In genomic region chr2:31944828-31945571, GRCh38 we compare ENCODE assay signal across 32 cellular contexts.
A peak's percentile ranks its signal among the peaks of the same experiment; 100 is the strongest.
DNase-seq lines count a peak whose midpoint lies in the region; ATAC-seq and TF ChIP-seq lines count a peak whose summit lies in the region.
"Had no signal": no experiment of that assay in that cellular context is flagged by ENCODE, and none has a peak within 500 bp of the region (broad histone marks: within the 10 kb centered on the region; RNA-seq: fewer than 3 reads in every experiment).

No MANE protein-coding gene starts in this region.

- no peak overlapping the region for H3K27ac ChIP-seq in CD4-positive, CD25-positive, alpha-beta regulatory T cell (ENCODE audit: insufficient read depth, low read length, poor library complexity, severe bottlenecking)
- H3K27ac ChIP-seq: ascending aorta, gastrocnemius medialis, prostate gland, sigmoid colon, thoracic aorta, uterus had no signal

- no peak for TF ChIP-seq CTCF in omental fat pad (IDR thresholded peaks at IDR 0.05)
- TF ChIP-seq CTCF in foreskin fibroblast (IDR thresholded peaks at IDR 0.05; ENCODE audit: low read depth, low read length) = no peak

- H3K4me3 Mint-ChIP-seq in activated CD4-positive, alpha-beta T cell treated with anti-CD3 and anti-CD28 coated beads, Interleukin-2, amount 10 ng/mL, durations not matched to agents 24 days and 14 days = no peak overlapping the region
- peak overlapping the region in 1 of 4 donors; percentile 9 for H3K4me3 Mint-ChIP-seq in CD4-positive, CD25-positive, alpha-beta regulatory T cell
- no peak overlapping the region for H3K4me3 Mint-ChIP-seq in T-helper 17 cell
- H3K4me3 Mint-ChIP-seq: activated naive CD8-positive, alpha-beta T cell; activated T-cell treated with anti-CD3 and anti-CD28 coated beads, Interleukin-2, amount 50 U/mL, for 4 hours; CD8-positive, alpha-beta memory T cell; endodermal cell; memory B cell; neural crest cell had no signal

- H3K27me3 ChIP-seq in CD4-positive, CD25-positive, alpha-beta regulatory T cell (ENCODE audit: control insufficient read depth, insufficient read depth, low read length) = no peaks in the 10 kb centered on the region
- H3K27me3 ChIP-seq: ascending aorta, gastrocnemius medialis, sigmoid colon, uterus had no signal

- H3K36me3 ChIP-seq in CD4-positive, CD25-positive, alpha-beta regulatory T cell (ENCODE audit: control insufficient read depth, insufficient read depth, low read length) = peaks cover 18% of the 10 kb centered on the region
- H3K36me3 ChIP-seq: prostate gland, uterus had no signal

- no peak overlapping the region for H3K4me3 ChIP-seq in CD4-positive, CD25-positive, alpha-beta regulatory T cell (ENCODE audit: low read depth, low read length)
- no peak overlapping the region for H3K4me3 ChIP-seq in foreskin fibroblast (ENCODE audit: low read depth in 1 of 2, low read length in 2 of 2)
- H3K4me3 ChIP-seq: ascending aorta, gastrocnemius medialis, prostate gland, sigmoid colon, thoracic aorta, uterus had no signal

- no peaks in the 10 kb centered on the region for H3K9me3 ChIP-seq in CD4-positive, CD25-positive, alpha-beta regulatory T cell (ENCODE audit: control insufficient read depth in 2 of 2, low read length in 2 of 2)
- no peaks in the 10 kb centered on the region for H3K9me3 ChIP-seq in T-helper 17 cell (ENCODE audit: control insufficient read depth, low read length, poor library complexity, severe bottlenecking)
- H3K9me3 ChIP-seq: ascending aorta, gastrocnemius medialis, prostate gland, sigmoid colon, thoracic aorta, uterus had no signal

- H3K4me1 Mint-ChIP-seq in activated CD4-positive, alpha-beta T cell treated with anti-CD3 and anti-CD28 coated beads, Interleukin-2, amount 10 ng/mL, durations not matched to agents 24 days and 14 days = peaks cover 31% of the 10 kb centered on the region
- peaks cover 36 to 59% (median 49%) of the 10 kb centered on the region in 4 donors for H3K4me1 Mint-ChIP-seq in CD4-positive, CD25-positive, alpha-beta regulatory T cell
- H3K4me1 Mint-ChIP-seq in T-helper 17 cell = peaks cover 35% of the 10 kb centered on the region
- H3K4me1 Mint-ChIP-seq: neural crest cell had no signal

- H3K27me3 Mint-ChIP-seq in activated CD4-positive, alpha-beta T cell treated with anti-CD3 and anti-CD28 coated beads, Interleukin-2, amount 10 ng/mL, durations not matched to agents 24 days and 14 days = no peaks in the 10 kb centered on the region
- H3K27me3 Mint-ChIP-seq in CD4-positive, CD25-positive, alpha-beta regulatory T cell = no peaks in the 10 kb centered on the region
- no peaks in the 10 kb centered on the region for H3K27me3 Mint-ChIP-seq in T-helper 17 cell
- H3K27me3 Mint-ChIP-seq: activated naive CD8-positive, alpha-beta T cell; CD8-positive, alpha-beta memory T cell; IgD-negative memory B cell; memory B cell had no signal

- DNase-seq in activated CD4-positive, alpha-beta T cell treated with anti-CD3 and anti-CD28 coated beads, Interleukin-2, amount 10 ng/mL, durations not matched to agents 24 days and 14 days = no peak
- DNase-seq in activated CD4-positive, alpha-beta T cell treated with anti-CD3 and anti-CD28 coated beads, Interleukin-2, amount 50 U/mL, for 4 hours = no peak
- no peak for DNase-seq in CD4-positive, CD25-positive, alpha-beta regulatory T cell
- DNase-seq in T-helper 17 cell (no peak), omental fat pad (ENCODE audit: low spot score) (no peak), Kasumi-1 (lab: John Stamatoyannopoulos, UW) (no peak), foreskin fibroblast (no peak)
- DNase-seq: activated CD8-positive, alpha-beta memory T cell treated with anti-CD3 and anti-CD28 coated beads for 24 hours; activated T-cell treated with anti-CD3 and anti-CD28 coated beads, Interleukin-2, amount 50 U/mL, for 4 hours; CD8-positive, alpha-beta memory T cell; cortex of kidney; DMS153; endodermal cell; gastrocnemius medialis; H7; hippocampal formation; NCI-H2029; NCI-H69; SHP77; sigmoid colon; stimulated activated CD4-positive, alpha-beta T cell treated with anti-CD3 and anti-CD28 coated beads, Interleukin-15, amount 100 ng/mL, for 24 hours; stimulated activated naive CD4-positive, alpha-beta T cell treated with Interleukin-2 at 50 U/mL for 16 hours; uterus had no signal

- H3K9me3 Mint-ChIP-seq in activated CD4-positive, alpha-beta T cell treated with anti-CD3 and anti-CD28 coated beads, Interleukin-2, amount 10 ng/mL, durations not matched to agents 24 days and 14 days = no peaks in the 10 kb centered on the region
- peaks cover 0 to 2% (median 0%) of the 10 kb centered on the region in 7 donors for H3K9me3 Mint-ChIP-seq in CD4-positive, CD25-positive, alpha-beta regulatory T cell
- H3K9me3 Mint-ChIP-seq: activated T-cell treated with anti-CD3 and anti-CD28 coated beads, Interleukin-2, amount 50 U/mL, for 4 hours; CD8-positive, alpha-beta memory T cell; endodermal cell; IgD-negative memory B cell; memory B cell; neural crest cell had no signal

- intact Hi-C loops in activated CD4-positive, alpha-beta T cell treated with anti-CD3 and anti-CD28 coated beads, Interleukin-2, amount 10 ng/mL, durations not matched to agents 24 days and 14 days (cut with micrococcal nuclease) = no loop called here

- H3K36me3 Mint-ChIP-seq in activated CD4-positive, alpha-beta T cell treated with anti-CD3 and anti-CD28 coated beads, Interleukin-2, amount 10 ng/mL, durations not matched to agents 24 days and 14 days (ENCODE audit: low read depth) = peaks cover 9% of the 10 kb centered on the region
- H3K36me3 Mint-ChIP-seq in CD4-positive, CD25-positive, alpha-beta regulatory T cell = peaks cover 19% of the 10 kb centered on the region
- peaks cover 3% of the 10 kb centered on the region for H3K36me3 Mint-ChIP-seq in T-helper 17 cell (ENCODE audit: low read depth)

- peaks cover 21% of the 10 kb centered on the region for H3K4me1 ChIP-seq in CD4-positive, CD25-positive, alpha-beta regulatory T cell (ENCODE audit: control insufficient read depth, insufficient read depth, low read length, poor library complexity, severe bottlenecking)
- H3K4me1 ChIP-seq: ascending aorta, prostate gland, sigmoid colon, uterus had no signal

- no peak for ATAC-seq in CD4-positive, CD25-positive, alpha-beta regulatory T cell (ENCODE audit: low read depth in 2 of 2)
- no peak for ATAC-seq in T-helper 17 cell
- peak; percentile 27 for ATAC-seq in omental fat pad (ENCODE audit: low FRiP score)
- ATAC-seq in GM19324 (IDR thresholded peaks at IDR 0.05; ENCODE audit: low FRiP score, unreplicated experiment) = no peak
- ATAC-seq: activated T-cell treated with anti-CD3 and anti-CD28 coated beads, Interleukin-2, amount 50 U/mL, for 4 hours; esophagus mucosa; gastrocnemius medialis had no signal

- H3K27ac Mint-ChIP-seq in activated CD4-positive, alpha-beta T cell treated with anti-CD3 and anti-CD28 coated beads, Interleukin-2, amount 10 ng/mL, durations not matched to agents 24 days and 14 days = peak overlapping the region; percentile 64
- H3K27ac Mint-ChIP-seq in CD4-positive, CD25-positive, alpha-beta regulatory T cell = peak overlapping the region in 2 of 3 donors; percentile 51 to 64
- H3K27ac Mint-ChIP-seq in T-helper 17 cell = peak overlapping the region; percentile 39
- H3K27ac Mint-ChIP-seq: IgD-negative memory B cell, memory B cell had no signal
